25 cellular contexts compared by ENCODE assay signal in genomic region chr4:158374318-158374717, GRCh38.
"Had no signal": no experiment of that assay in that cellular context is flagged by ENCODE, and none has a peak within 500 bp of the region (broad histone marks: within the 10 kb centered on the region; RNA-seq: fewer than 3 reads in every experiment).

No MANE protein-coding gene starts in this region.

- H3K27ac ChIP-seq: adrenal gland, body of pancreas, PC-9, SJCRH30, SK-N-MC had no signal

- H3K4me1 ChIP-seq: adrenal gland, body of pancreas, SJCRH30 had no signal

- H2AFZ ChIP-seq: PC-9 had no signal

- H3K36me3 ChIP-seq: adrenal gland, SJCRH30 had no signal

- DNase-seq: activated CD4-positive, alpha-beta T cell treated with anti-CD3 and anti-CD28 coated beads, Interleukin-2, amount 10 ng/mL, durations not matched to agents 24 days and 14 days; activated CD4-positive, alpha-beta T cell treated with anti-CD3 and anti-CD28 coated beads, Interleukin-2, amount 50 U/mL, for 4 hours; activated CD8-positive, alpha-beta T cell treated with anti-CD3 and anti-CD28 coated beads for 36 hours; activated gamma-delta T cell; activated naive CD4-positive, alpha-beta T cell treated with Interleukin-2 at 50 U/mL for 16 hours; activated naive CD8-positive, alpha-beta T cell treated with anti-CD3 and anti-CD28 coated beads, Interleukin-2, amount 10 ng/mL, durations not matched to agents 7 days and 5 days; activated T-cell treated with anti-CD3 and anti-CD28 coated beads, Interleukin-2, amount 50 U/mL, for 1 hour; activated T-cell treated with anti-CD3 and anti-CD28 coated beads, Interleukin-2, amount 50 U/mL, for 72 hours; adrenal gland; body of pancreas; central memory CD4-positive, alpha-beta T cell; NCI-H1105; NCI-H1417 treated with DMSO at 0.1 percent for 48 hours; NCI-H1930; NCI-H2081 treated with DMSO at 0.1 percent for 48 hours; NCI-H226; NCI-H446 treated with DMSO at 0.1 percent for 48 hours; NCI-H524; PC-9; SHP77; SJCRH30; T1000 had no signal

- H3K4me3 ChIP-seq: adrenal gland, body of pancreas, K562, PC-9, SJCRH30, SK-N-MC had no signal

- ATAC-seq: activated CD8-positive, alpha-beta T cell treated with anti-CD3 and anti-CD28 coated beads for 36 hours; activated T-cell treated with anti-CD3 and anti-CD28 coated beads, Interleukin-2, amount 50 U/mL, for 72 hours; activated T-helper 17 cell treated with anti-CD3 and anti-CD28 coated beads, Interleukin-2, amount 50 U/mL, for 72 hours; body of pancreas; K562 had no signal

- H3K9me3 ChIP-seq: adrenal gland, body of pancreas, SJCRH30 had no signal

- H3K27me3 ChIP-seq: adrenal gland, body of pancreas, SJCRH30 had no signal

- H3K4me2 ChIP-seq: PC-9 had no signal
